16 cellular contexts compared by ENCODE assay signal in genomic region chr2:98027955-98028593, GRCh38. TPM values are rescaled to one million over a fixed set of nuclear protein-coding genes. Genes with fewer than 3 reads are reported as not detected.
DNase-seq lines count a peak whose midpoint lies in the region; ATAC-seq and TF ChIP-seq lines count a peak whose summit lies in the region.
"Had no signal": no experiment of that assay in that cellular context is flagged by ENCODE, and none has a peak within 500 bp of the region (broad histone marks: within the 10 kb centered on the region; RNA-seq: fewer than 3 reads in every experiment).

No MANE protein-coding gene starts in this region.

- H2BK15ac ChIP-seq in IMR-90 (ENCODE audit: low read depth, low read length) (no peak overlapping the region), neuronal stem cell (ENCODE audit: low read length) (no peak overlapping the region)

- 57% methylated on average over 3 of the region's 4 CpGs; no CpG with 5 or more reads in 1 of the 2 experiments for WGBS in IMR-90 (ENCODE audit: extremely low coverage in 2 of 2, insufficient read length in 1 of 2), 2 experiments
- WGBS in neuronal stem cell (ENCODE audit: extremely low coverage in 2 of 2, insufficient read length in 2 of 2, insufficient replicate concordance in 1 of 2), 2 donors = no CpG with 5 or more reads among the region's 4 CpGs
- 69% methylated on average over 4 of the region's 4 CpGs for WGBS in right cardiac atrium

- DNase-seq in G401 (ENCODE audit: low spot score) = peak; percentile 30
- DNase-seq in IMR-90 = peak; percentile 68
- peak; percentile 52 for DNase-seq in choroid plexus epithelial cell (ENCODE audit: low read depth)
- DNase-seq in neuronal stem cell (ENCODE audit: low spot score) = peak; percentile 46
- no peak for DNase-seq in right cardiac atrium
- DNase-seq in effector memory CD4-positive, alpha-beta T cell = no peak
- no peak for DNase-seq in activated effector memory CD4-positive, alpha-beta T cell treated with anti-CD3 and anti-CD28 coated beads, Interleukin-2, amount 50 U/mL, for 16 hours
- DNase-seq: activated T-cell treated with anti-CD3 and anti-CD28 coated beads, Interleukin-2, amount 50 U/mL, for 24 hours; DMS 273 treated with DMSO at 0.1 percent for 48 hours; KBM-7; NCI-H2081; nucleus accumbens had no signal

- H3K56ac ChIP-seq in IMR-90 (ENCODE audit: extremely low read depth, insufficient read depth, low read length) = no peak overlapping the region

- no peak for TF ChIP-seq CTCF in IMR-90 (conservative IDR thresholded peaks at IDR 0.05; ENCODE audit: low read depth, low read length)
- TF ChIP-seq CTCF in choroid plexus epithelial cell (conservative IDR thresholded peaks at IDR 0.05; ENCODE audit: low read depth, low read length) = no peak

- H3K4me1 ChIP-seq in IMR-90 (ENCODE audit: control insufficient read depth, insufficient read depth, low read length) (no peaks in the 10 kb centered on the region), neuronal stem cell (ENCODE audit: control insufficient read depth in 2 of 2, insufficient read depth in 1 of 2, low read depth in 1 of 2, low read length in 2 of 2) (peaks cover 8 to 14% of the 10 kb centered on the region in 2 donors), right cardiac atrium (ENCODE audit: control insufficient read depth, insufficient read depth, low read length) (no peaks in the 10 kb centered on the region)
- peaks cover 6% of the 10 kb centered on the region for H3K4me1 ChIP-seq in effector memory CD4-positive, alpha-beta T cell (ENCODE audit: control insufficient read depth, insufficient read depth, low read length, poor library complexity, severe bottlenecking)

- H3K36me3 ChIP-seq in IMR-90 (ENCODE audit: control insufficient read depth, insufficient read depth, low read length) (no peaks in the 10 kb centered on the region), neuronal stem cell (replicated peaks in 1 of 2; ENCODE audit: control insufficient read depth in 2 of 2, insufficient read depth in 2 of 2, low read length in 2 of 2) (no peaks in the 10 kb centered on the region)
- H3K36me3 ChIP-seq in effector memory CD4-positive, alpha-beta T cell (ENCODE audit: control insufficient read depth, insufficient read depth, low read length) = no peaks in the 10 kb centered on the region
- H3K36me3 ChIP-seq: cardiac muscle cell, Peyer's patch had no signal

- H2AK5ac ChIP-seq in IMR-90 (ENCODE audit: low read depth, low read length) (no peak overlapping the region), neuronal stem cell (ENCODE audit: low read depth, low read length) (no peak overlapping the region)

- POLR2A ChIA-PET in IMR-90 (lab: Charles Lee; ENCODE audit: unreplicated experiment) = no interaction called here

- no peak overlapping the region for H2BK20ac ChIP-seq in IMR-90 (ENCODE audit: low read depth, low read length)

- no peaks in the 10 kb centered on the region for H3K9me1 ChIP-seq in IMR-90 (ENCODE audit: insufficient read depth, low read length)

- no peak overlapping the region for H3K23ac ChIP-seq in IMR-90 (ENCODE audit: low read depth, low read length)
- H3K23ac ChIP-seq in neuronal stem cell (ENCODE audit: low read depth, low read length, poor library complexity) = no peak overlapping the region

- no peak overlapping the region for H2BK12ac ChIP-seq in neuronal stem cell (ENCODE audit: low read length)

- no TSS peak for BruUV-seq in IMR-90 (replicated peaks; lab: Mats Ljungman, UMichigan)

- H2AFZ ChIP-seq in IMR-90 (replicated peaks; ENCODE audit: low read length, poor library complexity) (no peak overlapping the region), neuronal stem cell (ENCODE audit: low read length) (no peak overlapping the region)

- H3K27ac ChIP-seq in IMR-90 (ENCODE audit: insufficient read depth, low read length) (no peak overlapping the region), neuronal stem cell (replicated peaks; ENCODE audit: low read length) (no peak overlapping the region), right cardiac atrium (ENCODE audit: low read length) (no peak overlapping the region)
- no peak overlapping the region for H3K27ac ChIP-seq in effector memory CD4-positive, alpha-beta T cell (ENCODE audit: insufficient read depth, low read length, poor library complexity, severe bottlenecking)
- H3K27ac ChIP-seq: cardiac muscle cell had no signal

- H4K8ac ChIP-seq in IMR-90 (ENCODE audit: low read depth in 2 of 2, low read length in 2 of 2) (peak overlapping the region in 1 of 2 experiments; percentile 47; a peak in 1 of 4 replicates), neuronal stem cell (ENCODE audit: low read depth, low read length) (no peak overlapping the region)

- H3K9ac ChIP-seq in IMR-90 (ENCODE audit: low read depth, low read length) (no peak overlapping the region), neuronal stem cell (ENCODE audit: low read depth, low read length, poor library complexity) (no peak overlapping the region)

- ATAC-seq in IMR-90 (ENCODE audit: low read depth) (peak; percentile 86), GM18870 (IDR thresholded peaks at IDR 0.05; ENCODE audit: unreplicated experiment) (no peak), right cardiac atrium (no peak)

- CTCF ChIA-PET in IMR-90 (lab: Yijun Ruan, JAX) = no interaction called here

- H3K4ac ChIP-seq in IMR-90 (ENCODE audit: low read depth, low read length) (0 out of 2 replicates have a peak overlapping the region, but pooled peaks have one; percentile 13), neuronal stem cell (ENCODE audit: low read length) (no peak overlapping the region)

- H2BK120ac ChIP-seq in IMR-90 (ENCODE audit: low read depth, low read length) = peak overlapping the region; percentile 36; the same call in 1 of the 2 replicates
- H2BK120ac ChIP-seq in neuronal stem cell (ENCODE audit: low read depth, low read length) = no peak overlapping the region

- H3K27me3 ChIP-seq in IMR-90 (ENCODE audit: control insufficient read depth, insufficient read depth, low read length) (peaks cover 2% of the 10 kb centered on the region; the same call in 1 of the 2 replicates), neuronal stem cell (ENCODE audit: control insufficient read depth in 3 of 3, insufficient read depth in 3 of 3, low read depth in 1 of 3, low read length in 3 of 3) (peaks cover 0 to 2% (median 0%) of the 10 kb centered on the region in 3 experiments), right cardiac atrium (ENCODE audit: control insufficient read depth, insufficient read depth) (no peaks in the 10 kb centered on the region)
- H3K27me3 ChIP-seq in effector memory CD4-positive, alpha-beta T cell (replicated peaks; ENCODE audit: control insufficient read depth, insufficient read depth, low read length, poor library complexity, severe bottlenecking) = no peaks in the 10 kb centered on the region
- H3K27me3 ChIP-seq: cardiac muscle cell, Peyer's patch had no signal

- H3K4me3 ChIP-seq in IMR-90 (ENCODE audit: insufficient read depth, low read depth, low read length) = no peak overlapping the region
- H3K4me3 ChIP-seq in choroid plexus epithelial cell (ENCODE audit: low read depth, low read length) = no peak overlapping the region
- H3K4me3 ChIP-seq in neuronal stem cell (ENCODE audit: low read length in 2 of 2) = no peak overlapping the region
- H3K4me3 ChIP-seq in right cardiac atrium (ENCODE audit: low read length) = no peak overlapping the region
- H3K4me3 ChIP-seq in effector memory CD4-positive, alpha-beta T cell (ENCODE audit: insufficient read depth, low read depth, low read length, poor library complexity, severe bottlenecking) = no peak overlapping the region
- H3K4me3 ChIP-seq: cardiac muscle cell, Peyer's patch had no signal

- H3K18ac ChIP-seq in IMR-90 (ENCODE audit: low read depth, low read length) = no peak overlapping the region
- H3K18ac ChIP-seq in neuronal stem cell (ENCODE audit: low read length) = no peak overlapping the region

- no peaks in the 10 kb centered on the region for H4K20me1 ChIP-seq in IMR-90 (ENCODE audit: insufficient read depth, low read length)

- no peak for TF ChIP-seq RAD21 in IMR-90 (IDR thresholded peaks at IDR 0.05; ENCODE audit: low read length)

- dilution Hi-C loops in IMR-90 (cut with HindIII; ENCODE audit: low sequenced_read_pairs, unreplicated experiment) = no loop called here

- H3K9me3 ChIP-seq in IMR-90 (ENCODE audit: control insufficient read depth, insufficient read depth, low read length) (no peaks in the 10 kb centered on the region), neuronal stem cell (replicated peaks in 1 of 2; ENCODE audit: control insufficient read depth in 2 of 2, insufficient read depth in 1 of 2, low read depth in 1 of 2, low read length in 2 of 2) (no peaks in the 10 kb centered on the region), right cardiac atrium (ENCODE audit: control insufficient read depth, low read length) (no peaks in the 10 kb centered on the region)
- H3K9me3 ChIP-seq in effector memory CD4-positive, alpha-beta T cell (ENCODE audit: control insufficient read depth, low read length) = no peaks in the 10 kb centered on the region
- H3K9me3 ChIP-seq: Peyer's patch had no signal

- H3K79me1 ChIP-seq in IMR-90 (ENCODE audit: low read depth in 1 of 2, low read length in 2 of 2) = no peaks in the 10 kb centered on the region
- H3K79me1 ChIP-seq in neuronal stem cell (ENCODE audit: low read depth, low read length) = no peaks in the 10 kb centered on the region

- H3K4me2 ChIP-seq in IMR-90 (ENCODE audit: low read depth, low read length) (peak overlapping the region; percentile 19; the same call in 1 of the 2 replicates), neuronal stem cell (ENCODE audit: insufficient read depth, low read length, poor library complexity, severe bottlenecking) (no peak overlapping the region)

- H2BK5ac ChIP-seq in IMR-90 (ENCODE audit: low read depth, low read length, poor library complexity, severe bottlenecking) (peak overlapping the region; percentile 37), neuronal stem cell (ENCODE audit: low read length) (no peak overlapping the region)

- no peak overlapping the region for H4K91ac ChIP-seq in IMR-90 (ENCODE audit: insufficient read depth, low read depth, low read length)
- H4K91ac ChIP-seq in neuronal stem cell (ENCODE audit: low read depth, low read length, poor library complexity) = no peak overlapping the region

- H3K14ac ChIP-seq in IMR-90 (replicated peaks; ENCODE audit: low read depth, low read length) (no peak overlapping the region), neuronal stem cell (ENCODE audit: low read length) (no peak overlapping the region)

- intact Hi-C loops in IMR-90 (cut with micrococcal nuclease) = no loop called here
- intact Hi-C loops in right cardiac atrium (cut with DNase I) = no loop called here

- no peak overlapping the region for H4K5ac ChIP-seq in IMR-90 (ENCODE audit: low read depth, low read length)

- no peak overlapping the region for H2AK9ac ChIP-seq in IMR-90 (replicated peaks; ENCODE audit: low read depth, low read length, poor library complexity)

- no peak for TF ChIP-seq POLR2A in IMR-90 (IDR thresholded peaks at IDR 0.05; ENCODE audit: low read depth, low read length)

- in situ Hi-C loops in G401 (cut with HindIII; ENCODE audit: low sequenced_read_pairs) = no loop called here
- in situ Hi-C loops in IMR-90 (cut with MboI; ENCODE audit: low sequenced_read_pairs) = no loop called here

RNA-seq across cellular contexts. Expression of gene TMEM131, which starts 32.3 kb away (rescaled TPM):
- 7.4 and 20.3 TPM in 2 replicates for total RNA-seq in G401 (2014; rRNA removed; shearing (Covaris generic))
- total RNA-seq in IMR-90 (2012; rRNA removed) = 13.3 and 18.9 TPM in 2 replicates
- 14.0 TPM in 2 replicates for polyA plus RNA-seq in IMR-90 (2012; rRNA removed)
- 3.5 and 6.7 TPM in 2 replicates for polyA plus RNA-seq in IMR-90 (2012; cell fraction: cytosol; rRNA removed)
- 16.5 and 40.8 TPM in 2 replicates for polyA plus RNA-seq in IMR-90 (2012; cell fraction: nucleus; rRNA removed; ENCODE audit: low replicate concordance)
- 21.7 TPM for polyA plus RNA-seq in neuronal stem cell (2013, experiment 1 of 2)
- 21.7 TPM for polyA plus RNA-seq in neuronal stem cell (2013, experiment 2 of 2)
- total RNA-seq in right cardiac atrium = 10 to 100 TPM; 26.4 to 32.7 (median 30.2) TPM
- 11.5 TPM for polyA plus RNA-seq in right cardiac atrium

RNA-seq across cellular contexts. Expression of gene VWA3B, which starts 58.9 kb away (rescaled TPM):
- total RNA-seq in G401 (2014; rRNA removed; shearing (Covaris generic)) = not detected in 2 replicates
- total RNA-seq in IMR-90 (2012; rRNA removed) = not detected in 2 replicates
- not detected in 2 replicates for polyA plus RNA-seq in IMR-90 (2012; rRNA removed)
- polyA plus RNA-seq in IMR-90 (2012; cell fraction: cytosol; rRNA removed) = not detected in 2 replicates
- not detected in 2 replicates for polyA plus RNA-seq in IMR-90 (2012; cell fraction: nucleus; rRNA removed; ENCODE audit: low replicate concordance)
- polyA plus RNA-seq in neuronal stem cell (2013, experiment 1 of 2) = 0.03 TPM
- 0.06 TPM for polyA plus RNA-seq in neuronal stem cell (2013, experiment 2 of 2)
- under 1 TPM; 0.15 to 0.29 (median 0.28) TPM for total RNA-seq in right cardiac atrium
- 0.23 TPM for polyA plus RNA-seq in right cardiac atrium
- total RNA-seq: kidney epithelial cell had no signal
- polyA plus RNA-seq: cardiac muscle cell had no signal

Comparison
In these comparisons a context has a peak if more than half of its experiments do, and no peak if none do; other contexts are left out.
1. DNase-seq: peak in G401 (single experiment), IMR-90 (single experiment), choroid plexus epithelial cell (single experiment) and neuronal stem cell (single experiment); none in right cardiac atrium (0 of 3), effector memory CD4-positive, alpha-beta T cell (0 of 3) and activated effector memory CD4-positive, alpha-beta T cell treated with anti-CD3 and anti-CD28 coated beads, Interleukin-2, amount 50 U/mL, for 16 hours (single experiment).